28 cellular contexts compared by ENCODE assay signal in genomic region chr16:69266334-69267063, GRCh38.
"Had no signal": no experiment of that assay in that cellular context is flagged by ENCODE, and none has a peak within 500 bp of the region (broad histone marks: within the 10 kb centered on the region; RNA-seq: fewer than 3 reads in every experiment).

No MANE protein-coding gene starts in this region.

- H3K27ac ChIP-seq: neural progenitor cell, ovary, parathyroid adenoma, psoas muscle, skin epidermis, spleen, suprapubic skin, testis, tibial artery, transverse colon, upper lobe of right lung, uterus had no signal

- H3K36me3 ChIP-seq: ovary, uterus had no signal

- H2AFZ ChIP-seq: neural progenitor cell, parathyroid adenoma had no signal

- H3K9ac ChIP-seq: neural progenitor cell, parathyroid adenoma had no signal

- H3K4me3 ChIP-seq: neural progenitor cell, ovary, psoas muscle, skin epidermis, smooth muscle cell, spleen, suprapubic skin, testis, tibial artery, transverse colon, upper lobe of right lung, uterus had no signal

- H3K4me1 ChIP-seq: neural progenitor cell, parathyroid adenoma, psoas muscle, spleen, suprapubic skin, testis, tibial artery, transverse colon, upper lobe of right lung, uterus had no signal

- ATAC-seq: natural killer cell; psoas muscle; right cardiac atrium; sciatic nerve; stimulated activated memory B cell treated with anti-CD40 and anti-IgM and Interleukin-4, amounts not matched to agents 10 μg/mL and 1 μg/mL and 100 μg/mL, for 72 hours; stimulated activated naive CD8-positive, alpha-beta T cell treated with anti-CD3 and anti-CD28 coated beads, Interleukin-15, amount 100 ng/mL, for 72 hours; stimulated activated naive CD8-positive, alpha-beta T cell treated with anti-CD3 and anti-CD28 coated beads, Interleukin-15, Interleukin-2, amounts not matched to agents 100 U/mL and 50 U/mL, for 24 hours; upper lobe of right lung had no signal

- H3K4me2 ChIP-seq: neural progenitor cell, smooth muscle cell had no signal

- H3K9me3 ChIP-seq: ovary, psoas muscle, spleen, suprapubic skin, testis, tibial artery, transverse colon, upper lobe of right lung, uterus had no signal

- DNase-seq: natural killer cell; occipital lobe; ovary; posterior cingulate gyrus; psoas muscle; right cardiac atrium; spleen; stimulated activated CD4-positive, alpha-beta T cell treated with anti-CD3 and anti-CD28 coated beads, Interleukin-12 subunit alpha, Interleukin-12 subunit beta, amount 100 ng/mL, for 4 hours; stimulated activated CD4-positive, alpha-beta T cell treated with anti-CD3 and anti-CD28 coated beads, Interleukin-1b, Interleukin-23, amount 100 ng/mL, for 48 hours; stimulated activated CD4-positive, alpha-beta T cell treated with anti-CD3 and anti-CD28 coated beads, Interleukin-4, amount 100 ng/mL, for 1 hour; stimulated activated CD4-positive, alpha-beta T cell treated with anti-CD3 and anti-CD28 coated beads, Interleukin-4, amount 100 ng/mL, for 4 hours; stimulated activated CD8-positive, alpha-beta memory T cell treated with anti-CD3 and anti-CD28 coated beads, Interleukin-4, amount 100 ng/mL, for 48 hours; stimulated activated naive CD4-positive, alpha-beta T cell; stimulated activated naive CD8-positive, alpha-beta T cell treated with anti-CD3 and anti-CD28 coated beads, Interleukin-15, amount 100 ng/mL, for 72 hours; stimulated activated naive CD8-positive, alpha-beta T cell treated with anti-CD3 and anti-CD28 coated beads, Interleukin-15, Interleukin-2, amounts not matched to agents 100 U/mL and 50 U/mL, for 24 hours; substantia nigra; testis; tibial artery; transverse colon; upper lobe of right lung; uterus had no signal

- H3K27me3 ChIP-seq: neural progenitor cell, ovary, spleen, suprapubic skin, testis, tibial artery, transverse colon, upper lobe of right lung, uterus had no signal
